ENCODE assay signal across 8 cellular contexts in genomic region chr6:37695857-37696219, GRCh38. TPM values are rescaled to one million over a fixed set of nuclear protein-coding genes. Genes with fewer than 3 reads are reported as not detected.
DNase-seq lines count a peak whose midpoint lies in the region; ATAC-seq and TF ChIP-seq lines count a peak whose summit lies in the region.

No MANE protein-coding gene starts in this region.

- H3K27ac ChIP-seq in left lung = no peak overlapping the region
- H3K27ac ChIP-seq in thymus (ENCODE audit: low read depth) = no peak overlapping the region

- H3K4me1 ChIP-seq in left lung (peaks cover 10 to 44% of the 10 kb centered on the region in 2 donors), thymus (ENCODE audit: control insufficient read depth, insufficient read depth, low read length) (peaks cover 23% of the 10 kb centered on the region)

- POLR2A ChIA-PET in activated naive CD8-positive, alpha-beta T cell treated with anti-CD3 and anti-CD28 coated beads, Interleukin-2, amount 10 ng/mL, durations not matched to agents 7 days and 5 days (lab: Charles Lee) = no interaction called here

- H3K9me3 Mint-ChIP-seq in activated T-cell treated with anti-CD3 and anti-CD28 coated beads, Interleukin-2, amount 50 U/mL, for 24 hours = no peaks in the 10 kb centered on the region
- H3K9me3 Mint-ChIP-seq in activated naive CD8-positive, alpha-beta T cell treated with anti-CD3 and anti-CD28 coated beads, Interleukin-2, amount 10 ng/mL, durations not matched to agents 7 days and 5 days = no peaks in the 10 kb centered on the region

- DNase-seq in activated T-cell treated with anti-CD3 and anti-CD28 coated beads, Interleukin-2, amount 50 U/mL, for 24 hours = no peak
- no peak for DNase-seq in activated T-cell treated with anti-CD3 and anti-CD28 coated beads, Interleukin-2, amount 50 U/mL, for 1 hour
- DNase-seq in activated naive CD8-positive, alpha-beta T cell treated with anti-CD3 and anti-CD28 coated beads, Interleukin-2, amount 10 ng/mL, durations not matched to agents 7 days and 5 days = no peak
- DNase-seq in left lung = peak in 1 of 2 donors; percentile 31

- H3K36me3 Mint-ChIP-seq in activated T-cell treated with anti-CD3 and anti-CD28 coated beads, Interleukin-2, amount 50 U/mL, for 24 hours (ENCODE audit: low read depth) = peaks cover 4% of the 10 kb centered on the region
- peaks cover 3% of the 10 kb centered on the region for H3K36me3 Mint-ChIP-seq in activated naive CD8-positive, alpha-beta T cell treated with anti-CD3 and anti-CD28 coated beads, Interleukin-2, amount 10 ng/mL, durations not matched to agents 7 days and 5 days

- H3K9me3 ChIP-seq in left lung (no peaks in the 10 kb centered on the region), thymus (ENCODE audit: control insufficient read depth) (no peaks in the 10 kb centered on the region)

- ATAC-seq in activated naive CD8-positive, alpha-beta T cell treated with anti-CD3 and anti-CD28 coated beads, Interleukin-2, amount 10 ng/mL, durations not matched to agents 7 days and 5 days (ENCODE audit: low read depth) = no peak
- ATAC-seq in left lung = no peak
- ATAC-seq in GM19455 (IDR thresholded peaks at IDR 0.05; ENCODE audit: unreplicated experiment) = no peak
- ATAC-seq in HG02973 (IDR thresholded peaks at IDR 0.05; ENCODE audit: unreplicated experiment) = no peak
- no peak for ATAC-seq in GM19452 (IDR thresholded peaks at IDR 0.05; ENCODE audit: unreplicated experiment)

- 3% methylated on average over 19 of the region's 19 CpGs for WGBS in thymus

- H3K36me3 ChIP-seq in left lung (no peaks in the 10 kb centered on the region), thymus (ENCODE audit: control insufficient read depth, insufficient read depth) (no peaks in the 10 kb centered on the region)

- peak overlapping the region; percentile 83 for H3K4me3 Mint-ChIP-seq in activated T-cell treated with anti-CD3 and anti-CD28 coated beads, Interleukin-2, amount 50 U/mL, for 24 hours
- peak overlapping the region; percentile 81 for H3K4me3 Mint-ChIP-seq in activated naive CD8-positive, alpha-beta T cell treated with anti-CD3 and anti-CD28 coated beads, Interleukin-2, amount 10 ng/mL, durations not matched to agents 7 days and 5 days

- peak overlapping the region; percentile 2 for H3K27ac Mint-ChIP-seq in activated T-cell treated with anti-CD3 and anti-CD28 coated beads, Interleukin-2, amount 50 U/mL, for 24 hours
- peak overlapping the region; percentile 17 for H3K27ac Mint-ChIP-seq in activated naive CD8-positive, alpha-beta T cell treated with anti-CD3 and anti-CD28 coated beads, Interleukin-2, amount 10 ng/mL, durations not matched to agents 7 days and 5 days

- peaks cover 10% of the 10 kb centered on the region for H3K27me3 Mint-ChIP-seq in activated T-cell treated with anti-CD3 and anti-CD28 coated beads, Interleukin-2, amount 50 U/mL, for 24 hours
- peaks cover 44% of the 10 kb centered on the region for H3K27me3 Mint-ChIP-seq in activated naive CD8-positive, alpha-beta T cell treated with anti-CD3 and anti-CD28 coated beads, Interleukin-2, amount 10 ng/mL, durations not matched to agents 7 days and 5 days

- intact Hi-C loops in left lung (cut with DNase I) = loop anchor here in 1 of 2 donors (10.0 kb wide), 1 partner anchor 361 kb away; no protein-coding TSS in a partner anchor

- H3K4me3 ChIP-seq in left lung = peak overlapping the region; percentile 54 to 74
- H3K4me3 ChIP-seq in thymus (ENCODE audit: low read length) = peak overlapping the region; percentile 54

- TF ChIP-seq CTCF in left lung (IDR thresholded peaks at IDR 0.05) = no peak

- peaks cover 41% of the 10 kb centered on the region for H3K4me1 Mint-ChIP-seq in activated T-cell treated with anti-CD3 and anti-CD28 coated beads, Interleukin-2, amount 50 U/mL, for 24 hours (ENCODE audit: low read depth)
- peaks cover 25% of the 10 kb centered on the region for H3K4me1 Mint-ChIP-seq in activated naive CD8-positive, alpha-beta T cell treated with anti-CD3 and anti-CD28 coated beads, Interleukin-2, amount 10 ng/mL, durations not matched to agents 7 days and 5 days

- H3K27me3 ChIP-seq in left lung = peaks cover 19 to 92% of the 10 kb centered on the region in 2 donors
- peaks cover 72% of the 10 kb centered on the region for H3K27me3 ChIP-seq in thymus (ENCODE audit: control insufficient read depth, insufficient read depth)

RNA-seq across cellular contexts. Expression of gene MDGA1, which starts 1.8 kb away (rescaled TPM):
- total RNA-seq in activated naive CD8-positive, alpha-beta T cell treated with anti-CD3 and anti-CD28 coated beads, Interleukin-2, amount 10 ng/mL, durations not matched to agents 7 days and 5 days = 10 to 100 TPM; 16.4 to 23.0 TPM
- 10 to 100 TPM in 1 of 2 donors, 1 to 10 TPM in 1; 1.4 to 11.5 TPM for total RNA-seq in left lung
- polyA plus RNA-seq in thymus = 1.6 TPM
